ENCODE assay signal across 7 cellular contexts in genomic region chr11:68127791-68128681, GRCh38. TPM values are rescaled to one million over a fixed set of nuclear protein-coding genes. Genes with fewer than 3 reads are reported as not detected.
A peak's percentile ranks its signal among the peaks of the same experiment; 100 is the strongest.
DNase-seq lines count a peak whose midpoint lies in the region; ATAC-seq and TF ChIP-seq lines count a peak whose summit lies in the region.

No MANE protein-coding gene starts in this region.

- no peaks in the 10 kb centered on the region for H3K27me3 Mint-ChIP-seq in mesothelial cell of epicardium (ENCODE audit: low read depth)

- peak; percentile 47 for ATAC-seq in esophagus mucosa
- ATAC-seq in upper lobe of right lung: peak; percentile 93
- no peak for ATAC-seq in HG03108 (IDR thresholded peaks at IDR 0.05; ENCODE audit: unreplicated experiment)

- DNase-seq in OCI-M1 (lab: John Stamatoyannopoulos, UW): peak; percentile 97
- DNase-seq in mesothelial cell of epicardium (ENCODE audit: low spot score in 2 of 2, unreplicated experiment in 2 of 2): peak; percentile 86 to 90
- peak; percentile 90 for DNase-seq in upper lobe of right lung
- no peak for DNase-seq in dedifferentiated amniotic fluid mesenchymal stem cell (ENCODE audit: extremely low spot score)
- no peak for DNase-seq in HPDE6-E6E7 (ENCODE audit: extremely low spot score)

- H3K4me3 Mint-ChIP-seq in mesothelial cell of epicardium: peak overlapping the region; percentile 63

- peaks cover 9% of the 10 kb centered on the region for H3K9me3 Mint-ChIP-seq in mesothelial cell of epicardium

- TF ChIP-seq CTCF in mesothelial cell of epicardium (IDR thresholded peaks at IDR 0.05; ENCODE audit: unreplicated experiment) (no peak), upper lobe of right lung (IDR thresholded peaks at IDR 0.05) (no peak)

- no peaks in the 10 kb centered on the region for H3K27me3 ChIP-seq in upper lobe of right lung

- peaks cover 31% of the 10 kb centered on the region for H3K4me1 Mint-ChIP-seq in mesothelial cell of epicardium

- peaks cover 6% of the 10 kb centered on the region for H3K36me3 Mint-ChIP-seq in mesothelial cell of epicardium

- peak overlapping the region; percentile 56 for H3K4me3 ChIP-seq in upper lobe of right lung

- peak overlapping the region; percentile 83 for H3K27ac ChIP-seq in upper lobe of right lung

- intact Hi-C loops in upper lobe of right lung (cut with DNase I): no loop called here

- no peaks in the 10 kb centered on the region for H3K36me3 ChIP-seq in upper lobe of right lung

- peak overlapping the region; percentile 89 for H3K27ac Mint-ChIP-seq in mesothelial cell of epicardium

- H3K9me3 ChIP-seq in upper lobe of right lung: no peaks in the 10 kb centered on the region

- peaks cover 19% of the 10 kb centered on the region for H3K4me1 ChIP-seq in upper lobe of right lung

RNA-seq across cellular contexts. Expression of gene CHKA, which starts 6.8 kb away (rescaled TPM):
- 2.3 TPM for total RNA-seq in esophagus mucosa
- 71.8 to 74.4 TPM (median 72.8 TPM) in 3 replicates for total RNA-seq in mesothelial cell of epicardium
- total RNA-seq in upper lobe of right lung: 53.3 TPM

Comparison
In these comparisons a context has a peak if more than half of its experiments do, and no peak if none do; other contexts are left out.
1. DNase-seq: peak in OCI-M1 (single experiment), mesothelial cell of epicardium (2 of 2) and upper lobe of right lung (single experiment); none in dedifferentiated amniotic fluid mesenchymal stem cell (single experiment) and HPDE6-E6E7 (single experiment).
2. RNA of gene CHKA, which starts 6.8 kb away (total RNA-seq): 71.8 to 74.4 TPM in mesothelial cell of epicardium and 53.3 TPM in upper lobe of right lung (single experiment); 2.3 TPM in esophagus mucosa (single experiment); every median in the first group is over 10 times any median in the second.